ENCODE assay signal across 1 cellular context in genomic region chr5:143634689-143635088, GRCh38.
TF ChIP-seq lines count a peak whose summit lies in the region.

No MANE protein-coding gene starts in this region.

TF ChIP-seq in IMR-90, 13 proteins besides CTCF, POLR2A, EP300 and RAD21:
- no peak for TF ChIP-seq CEBPB (IDR thresholded peaks at IDR 0.05; ENCODE audit: low read depth, low read length)
- no peak for TF ChIP-seq MAZ (IDR thresholded peaks at IDR 0.05; ENCODE audit: borderline replicate concordance, low read depth, low read length)
- no peak for TF ChIP-seq FOS (IDR thresholded peaks at IDR 0.05; ENCODE audit: low read depth, low read length)
- TF ChIP-seq RFX5 (IDR thresholded peaks at IDR 0.05; ENCODE audit: low read depth, low read length): no peak
- TF ChIP-seq, protein P1, sequence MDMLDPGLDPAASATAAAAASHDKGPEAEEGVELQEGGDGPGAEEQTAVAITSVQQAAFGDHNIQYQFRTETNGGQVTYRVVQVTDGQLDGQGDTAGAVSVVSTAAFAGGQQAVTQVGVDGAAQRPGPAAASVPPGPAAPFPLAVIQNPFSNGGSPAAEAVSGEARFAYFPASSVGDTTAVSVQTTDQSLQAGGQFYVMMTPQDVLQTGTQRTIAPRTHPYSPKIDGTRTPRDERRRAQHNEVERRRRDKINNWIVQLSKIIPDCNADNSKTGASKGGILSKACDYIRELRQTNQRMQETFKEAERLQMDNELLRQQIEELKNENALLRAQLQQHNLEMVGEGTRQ (IDR thresholded peaks at IDR 0.05; ENCODE audit: low read depth, low read length): no peak
- no peak for TF ChIP-seq CHD1 (IDR thresholded peaks at IDR 0.05; ENCODE audit: low read depth, low read length)
- no peak for TF ChIP-seq BHLHE40 (IDR thresholded peaks at IDR 0.05; ENCODE audit: low read depth, low read length)
- TF ChIP-seq MAFK (IDR thresholded peaks at IDR 0.05; ENCODE audit: low read depth, low read length): no peak
- TF ChIP-seq ELK1 (IDR thresholded peaks at IDR 0.05; ENCODE audit: borderline replicate concordance, low read depth, low read length): no peak
- no peak for TF ChIP-seq RCOR1 (IDR thresholded peaks at IDR 0.05; ENCODE audit: insufficient replicate concordance, low read length)
- no peak for TF ChIP-seq MXI1 (IDR thresholded peaks at IDR 0.05; ENCODE audit: borderline replicate concordance, low read depth, low read length)
- TF ChIP-seq SMC3 (IDR thresholded peaks at IDR 0.05; ENCODE audit: low read depth, low read length): no peak
- TF ChIP-seq NFE2L2 (IDR thresholded peaks at IDR 0.05; ENCODE audit: low read depth, low read length): no peak
TF ChIP-seq in IMR-90: peak in this region for 0.
